Comparison of ENCODE assay signal across 17 cellular contexts in genomic region chr2:68809324-68810240, GRCh38.
A peak's percentile ranks its signal among the peaks of the same experiment; 100 is the strongest.
DNase-seq lines count a peak whose midpoint lies in the region; ATAC-seq and TF ChIP-seq lines count a peak whose summit lies in the region.
"Had no signal": no experiment of that assay in that cellular context is flagged by ENCODE, and none has a peak within 500 bp of the region (broad histone marks: within the 10 kb centered on the region; RNA-seq: fewer than 3 reads in every experiment).

No MANE protein-coding gene starts in this region.

- CTCF ChIA-PET in OCI-LY7 (lab: Charles Lee; ENCODE audit: unreplicated experiment) = interaction anchor here (0.6 kb wide), 1 partner anchor 1380 kb away, joined by 3 read pairs; no protein-coding TSS in a partner anchor

- H3K27me3 Mint-ChIP-seq in activated T-helper 2 cell treated with anti-CD3 and anti-CD28 coated beads, Interferon-gamma antibody, Interleukin-2, Interleukin-4, amounts not matched to agents 10 μg/mL and 5 μg/mL and 100 μg/mL, durations not matched to agents 14 hours and 24 hours and 36 hours (ENCODE audit: low read depth) = no peaks in the 10 kb centered on the region
- no peaks in the 10 kb centered on the region for H3K27me3 Mint-ChIP-seq in naive B cell

- H3K4me3 ChIP-seq in DND-41 (ENCODE audit: low read depth in 1 of 2, low read length in 2 of 2) = no peak overlapping the region; a peak in 1 of 4 replicates
- no peak overlapping the region for H3K4me3 ChIP-seq in OCI-LY7 (ENCODE audit: low read depth, low read length, poor library complexity, severe bottlenecking)
- H3K4me3 ChIP-seq: right lobe of liver had no signal

- H3K79me2 ChIP-seq in DND-41 (ENCODE audit: insufficient read depth, low read length) = no peaks in the 10 kb centered on the region
- H3K79me2 ChIP-seq in OCI-LY7 (ENCODE audit: insufficient read depth, low read depth, low read length) = no peaks in the 10 kb centered on the region

- ATAC-seq in DND-41 (ENCODE audit: insufficient read depth, low read depth) (peak; percentile 85), naive B cell (ENCODE audit: low read depth in 2 of 2) (peak; percentile 92 to 96)
- ATAC-seq: left ventricle myocardium superior, right lobe of liver, Right ventricle myocardium inferior had no signal

- DNase-seq in DND-41 (peak; percentile 70), M059J (ENCODE audit: low read depth) (peak; percentile 69), naive B cell (peak; percentile 48), OCI-LY7 (ENCODE audit: low spot score) (no peak), AG20443 (ENCODE audit: low spot score) (no peak)
- DNase-seq in activated T-helper 2 cell treated with anti-CD3 and anti-CD28 coated beads, Interferon-gamma antibody, Interleukin-2, Interleukin-4, amounts not matched to agents 10 μg/mL and 5 μg/mL and 100 μg/mL, durations not matched to agents 14 hours and 24 hours and 36 hours (ENCODE audit: low spot score) = peak; percentile 6
- no peak for DNase-seq in activated effector memory CD4-positive, alpha-beta T cell treated with Interleukin-2 at 50 U/mL for 16 hours
- DNase-seq: amygdala; GDM1; hypothalamus; KG1; left ventricle myocardium superior; NCI-H187; NCI-H526; stimulated activated CD4-positive, alpha-beta T cell treated with anti-CD3 and anti-CD28 coated beads, Interleukin-4, amount 100 ng/mL, for 1 hour had no signal

- peaks cover 47% of the 10 kb centered on the region for H3K4me1 ChIP-seq in DND-41 (ENCODE audit: insufficient read depth, low read length)
- no peaks in the 10 kb centered on the region for H3K4me1 ChIP-seq in OCI-LY7 (ENCODE audit: insufficient read depth, low read length, poor library complexity, severe bottlenecking)
- H3K4me1 ChIP-seq: right lobe of liver had no signal

- H3K4me1 Mint-ChIP-seq in activated T-helper 2 cell treated with anti-CD3 and anti-CD28 coated beads, Interferon-gamma antibody, Interleukin-2, Interleukin-4, amounts not matched to agents 10 μg/mL and 5 μg/mL and 100 μg/mL, durations not matched to agents 14 hours and 24 hours and 36 hours (ENCODE audit: low read depth) = peaks cover 27% of the 10 kb centered on the region
- H3K4me1 Mint-ChIP-seq in naive B cell = peaks cover 57 to 65% (median 64%) of the 10 kb centered on the region in 3 donors

- H2AFZ ChIP-seq in DND-41 (ENCODE audit: low read depth, low read length) (no peak overlapping the region), OCI-LY7 (ENCODE audit: low read length) (no peak overlapping the region)

- no peak overlapping the region for H3K4me3 Mint-ChIP-seq in activated T-helper 2 cell treated with anti-CD3 and anti-CD28 coated beads, Interferon-gamma antibody, Interleukin-2, Interleukin-4, amounts not matched to agents 10 μg/mL and 5 μg/mL and 100 μg/mL, durations not matched to agents 14 hours and 24 hours and 36 hours (ENCODE audit: low read depth)
- peak overlapping the region in 6 of 8 donors; percentile 7 to 75 (median 38) for H3K4me3 Mint-ChIP-seq in naive B cell

- intact Hi-C loops in activated T-helper 2 cell treated with anti-CD3 and anti-CD28 coated beads, Interferon-gamma antibody, Interleukin-2, Interleukin-4, amounts not matched to agents 10 μg/mL and 5 μg/mL and 100 μg/mL, durations not matched to agents 14 hours and 24 hours and 36 hours (cut with micrococcal nuclease) = loop anchor here (2.0 kb wide), 1 partner anchor 19 kb away; no protein-coding TSS in a partner anchor
- intact Hi-C loops in OCI-LY7 (cut with micrococcal nuclease; ENCODE audit: unreplicated experiment) = no loop called here

- H3K9me3 Mint-ChIP-seq in activated T-helper 2 cell treated with anti-CD3 and anti-CD28 coated beads, Interferon-gamma antibody, Interleukin-2, Interleukin-4, amounts not matched to agents 10 μg/mL and 5 μg/mL and 100 μg/mL, durations not matched to agents 14 hours and 24 hours and 36 hours = no peaks in the 10 kb centered on the region
- H3K9me3 Mint-ChIP-seq in naive B cell = no peaks in the 10 kb centered on the region

- H3K9me2 ChIP-seq in OCI-LY7 (ENCODE audit: insufficient read depth, low read length) = no peaks in the 10 kb centered on the region

- H3K27me3 ChIP-seq in DND-41 (ENCODE audit: insufficient read depth, low read length, poor library complexity) = no peaks in the 10 kb centered on the region
- H3K27me3 ChIP-seq: right lobe of liver had no signal

- peak overlapping the region; percentile 26 for H3K27ac Mint-ChIP-seq in activated T-helper 2 cell treated with anti-CD3 and anti-CD28 coated beads, Interferon-gamma antibody, Interleukin-2, Interleukin-4, amounts not matched to agents 10 μg/mL and 5 μg/mL and 100 μg/mL, durations not matched to agents 14 hours and 24 hours and 36 hours
- H3K27ac Mint-ChIP-seq in naive B cell = peak overlapping the region; percentile 70 to 96 (median 92)

- peak overlapping the region; percentile 45 for H3K9ac ChIP-seq in DND-41 (ENCODE audit: low read depth, low read length)

- POLR2A ChIA-PET in OCI-LY7 (lab: Charles Lee) = interaction anchor here (0.7 kb wide), 1 partner anchor 1517 kb away, joined by 3 read pairs; no protein-coding TSS in a partner anchor

- H3K9me3 ChIP-seq in DND-41 (ENCODE audit: insufficient read depth, low read length, severe bottlenecking) = no peaks in the 10 kb centered on the region
- H3K9me3 ChIP-seq in OCI-LY7 (ENCODE audit: low read length) = no peaks in the 10 kb centered on the region
- H3K9me3 ChIP-seq: right lobe of liver had no signal

- H3K36me3 ChIP-seq in DND-41 (ENCODE audit: insufficient read depth, low read length) (peaks cover 68% of the 10 kb centered on the region), OCI-LY7 (ENCODE audit: insufficient read depth, low read length) (peaks cover 75% of the 10 kb centered on the region)

- H3K4me2 ChIP-seq in DND-41 (ENCODE audit: insufficient read depth, low read length) (peak overlapping the region; percentile 16), OCI-LY7 (ENCODE audit: low read length) (no peak overlapping the region)

- H3K36me3 Mint-ChIP-seq in activated T-helper 2 cell treated with anti-CD3 and anti-CD28 coated beads, Interferon-gamma antibody, Interleukin-2, Interleukin-4, amounts not matched to agents 10 μg/mL and 5 μg/mL and 100 μg/mL, durations not matched to agents 14 hours and 24 hours and 36 hours (ENCODE audit: low read depth) = peaks cover 75% of the 10 kb centered on the region
- peaks cover 30 to 46% of the 10 kb centered on the region in 2 donors for H3K36me3 Mint-ChIP-seq in naive B cell

- TF ChIP-seq CTCF in DND-41 (IDR thresholded peaks at IDR 0.05; ENCODE audit: borderline replicate concordance, extremely low read depth, low read length, poor library complexity, severe bottlenecking) (no peak), OCI-LY7 (conservative IDR thresholded peaks at IDR 0.05; ENCODE audit: low read length) (no peak)

- no peaks in the 10 kb centered on the region for H4K20me1 ChIP-seq in DND-41 (ENCODE audit: insufficient read depth, low read length)
- no peaks in the 10 kb centered on the region for H4K20me1 ChIP-seq in OCI-LY7 (ENCODE audit: insufficient read depth, low read length)

- no TSS peak for BruUV-seq in OCI-LY7 (replicated peaks; lab: Mats Ljungman, UMichigan)

- peak overlapping the region; percentile 86 for H3K27ac ChIP-seq in DND-41 (ENCODE audit: low read length)
- no peak overlapping the region for H3K27ac ChIP-seq in OCI-LY7 (ENCODE audit: low read depth, low read length, poor library complexity, severe bottlenecking)
- H3K27ac ChIP-seq: right lobe of liver had no signal

Comparison
In these comparisons a context has a peak if more than half of its experiments do, and no peak if none do; other contexts are left out.
1. DNase-seq: peak in DND-41 (single experiment), M059J (single experiment), activated T-helper 2 cell treated with anti-CD3 and anti-CD28 coated beads, Interferon-gamma antibody, Interleukin-2, Interleukin-4, amounts not matched to agents 10 μg/mL and 5 μg/mL and 100 μg/mL, durations not matched to agents 14 hours and 24 hours and 36 hours (single experiment) and naive B cell (single experiment); none in OCI-LY7 (single experiment), AG20443 (single experiment) and activated effector memory CD4-positive, alpha-beta T cell treated with Interleukin-2 at 50 U/mL for 16 hours (single experiment).